14 cellular contexts compared by ENCODE assay signal in the genomic region with DNA sequence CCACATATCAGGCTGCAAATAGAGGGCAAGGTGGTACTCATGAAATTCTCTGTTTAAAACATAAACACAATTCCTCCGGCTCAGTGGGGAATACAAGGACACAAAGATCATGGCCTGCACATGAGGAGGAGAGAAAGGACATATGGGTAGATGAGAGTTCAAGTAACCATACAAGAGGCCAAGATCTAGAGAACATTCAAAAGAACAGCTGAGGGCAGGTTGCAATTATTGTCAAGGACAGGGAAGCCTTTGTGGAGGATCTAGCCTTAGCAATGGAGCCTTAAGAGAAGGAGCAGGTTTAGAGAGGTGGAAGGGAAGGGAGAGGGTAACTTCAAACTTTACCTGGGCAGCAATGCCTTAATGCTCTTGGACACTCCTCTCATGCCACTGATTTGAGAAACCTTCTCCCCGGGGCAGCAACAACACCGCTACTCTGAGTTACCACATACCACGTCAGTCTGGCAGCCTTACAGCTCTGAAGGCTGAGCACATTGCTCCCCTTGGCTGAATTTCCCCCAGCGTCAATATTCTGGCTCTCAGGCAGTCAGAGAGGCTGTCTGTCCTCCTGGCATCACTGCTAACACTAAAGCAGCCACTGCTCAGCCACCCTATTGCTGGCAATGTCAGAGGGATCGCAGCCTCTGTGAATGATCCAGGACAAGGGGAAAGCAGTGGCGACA. TPM values are rescaled to one million over a fixed set of nuclear protein-coding genes. Genes with fewer than 3 reads are reported as not detected.
DNase-seq lines count a peak whose midpoint lies in the region; ATAC-seq and TF ChIP-seq lines count a peak whose summit lies in the region.
"Had no signal": no experiment of that assay in that cellular context is flagged by ENCODE, and none has a peak within 500 bp of the region (broad histone marks: within the 10 kb centered on the region; RNA-seq: fewer than 3 reads in every experiment).

No MANE protein-coding gene starts in this region.

- H4K20me1 ChIP-seq in MM.1S (ENCODE audit: insufficient read depth, low read length) = no peaks in the 10 kb centered on the region

- ATAC-seq in lower lobe of right lung = peak; percentile 82 to 87
- ATAC-seq in HG03460 (IDR thresholded peaks at IDR 0.05; ENCODE audit: unreplicated experiment) = no peak
- no peak for ATAC-seq in GM19395 (IDR thresholded peaks at IDR 0.05; ENCODE audit: unreplicated experiment)
- ATAC-seq: natural killer cell treated with Interleukin-12 subunit alpha and Interleukin-12 subunit beta and Interleukin-15 and Interleukin-18, amount 100 ng/mL, for 72 hours had no signal

- no peak overlapping the region for H3K4me2 ChIP-seq in MM.1S (ENCODE audit: low read depth, low read length)

- H3K36me3 ChIP-seq in MG63 (peaks cover 4% of the 10 kb centered on the region), lower lobe of right lung (no peaks in the 10 kb centered on the region), MM.1S (replicated peaks; ENCODE audit: insufficient read depth, low read length) (no peaks in the 10 kb centered on the region)
- H3K36me3 ChIP-seq: cardiac muscle cell, Peyer's patch had no signal

- H3K79me2 ChIP-seq in MM.1S (ENCODE audit: low read length) = peaks cover 20% of the 10 kb centered on the region

- intact Hi-C loops in lower lobe of right lung (cut with DNase I) = no loop called here

- H3K9me3 ChIP-seq in MG63 = no peaks in the 10 kb centered on the region
- H3K9me3 ChIP-seq in lower lobe of right lung = peaks cover 6% of the 10 kb centered on the region
- H3K9me3 ChIP-seq in MM.1S (replicated peaks; ENCODE audit: insufficient read depth, low read length) = no peaks in the 10 kb centered on the region

- peak overlapping the region; percentile 25 for H3K27ac ChIP-seq in lower lobe of right lung
- no peak overlapping the region for H3K27ac ChIP-seq in MM.1S (ENCODE audit: low read length)
- H3K27ac ChIP-seq: cardiac muscle cell, epithelial cell of prostate, Peyer's patch had no signal

- TF ChIP-seq CTCF in lower lobe of right lung (IDR thresholded peaks at IDR 0.05) (no peak), MM.1S (IDR thresholded peaks at IDR 0.05; ENCODE audit: low read length) (no peak)

- no peaks in the 10 kb centered on the region for H3K27me3 ChIP-seq in MG63
- no peaks in the 10 kb centered on the region for H3K27me3 ChIP-seq in lower lobe of right lung (ENCODE audit: low read depth)
- no peaks in the 10 kb centered on the region for H3K27me3 ChIP-seq in MM.1S (replicated peaks; ENCODE audit: insufficient read depth, low read length)
- H3K27me3 ChIP-seq: cardiac muscle cell, Peyer's patch had no signal

- H2AFZ ChIP-seq in MM.1S (ENCODE audit: low read length) = no peak overlapping the region

- no peaks in the 10 kb centered on the region for H3F3A ChIP-seq in MM.1S (ENCODE audit: insufficient read depth, low read length)

- H3K9ac ChIP-seq in MM.1S (ENCODE audit: low read length) = no peak overlapping the region

- DNase-seq in MG63 (peak; percentile 73), fibroblast of peridontal ligament (ENCODE audit: extremely low read depth) (peak; percentile 63), lower lobe of right lung (peak; percentile 61), stromal cell of bone marrow (ENCODE audit: low read depth) (peak; percentile 55), HPDE6-E6E7 (ENCODE audit: extremely low spot score) (no peak), MM.1S (no peak)
- DNase-seq: activated CD4-positive, alpha-beta T cell treated with anti-CD3 and anti-CD28 coated beads for 4 hours; NCI-H2227 treated with DMSO at 0.1 percent for 48 hours had no signal

- H3K4me3 ChIP-seq in MG63 (no peak overlapping the region), lower lobe of right lung (no peak overlapping the region), MM.1S (ENCODE audit: low read length) (no peak overlapping the region)
- H3K4me3 ChIP-seq: cardiac muscle cell, Peyer's patch had no signal

- H3K9me2 ChIP-seq in MM.1S (replicated peaks; ENCODE audit: insufficient read depth, low read length) = no peaks in the 10 kb centered on the region

- H3K4me1 ChIP-seq in lower lobe of right lung (peaks cover 17% of the 10 kb centered on the region), MM.1S (ENCODE audit: low read length) (no peaks in the 10 kb centered on the region)
- H3K4me1 ChIP-seq: Peyer's patch had no signal

RNA-seq across cellular contexts. Expression of a gene that starts 55.5 kb away (rescaled TPM):
- 27.5 and 43.8 TPM in 2 replicates for total RNA-seq in MG63 (2014; rRNA removed; shearing (Covaris generic); ENCODE audit: low replicate concordance)
- 25.7 TPM for total RNA-seq in lower lobe of right lung

Comparison
In these comparisons a context has a peak if more than half of its experiments do, and no peak if none do; other contexts are left out.
1. DNase-seq: peak in MG63 (single experiment), fibroblast of peridontal ligament (single experiment), lower lobe of right lung (single experiment) and stromal cell of bone marrow (single experiment); none in HPDE6-E6E7 (single experiment) and MM.1S (single experiment).
2. ATAC-seq: peak in lower lobe of right lung (2 of 2); none in HG03460 (single experiment) and GM19395 (single experiment).